Comparison of ENCODE assay signal across 1 cellular context in genomic region chr19:7682175-7682855, GRCh38.
TF ChIP-seq lines count a peak whose summit lies in the region.

No MANE protein-coding gene starts in this region.

TF ChIP-seq in HepG2, 621 proteins besides CTCF, POLR2A, EP300 and RAD21:
- TF ChIP-seq AGO2 (optimal IDR thresholded peaks at IDR 0.05; ENCODE audit: low read depth, low read length): peak; percentile 33
- TF ChIP-seq RBFOX2 (IDR thresholded peaks at IDR 0.05; ENCODE audit: low read depth, low read length): peak; percentile 49; the same call in 1 of the 2 replicates
- no peak for TF ChIP-seq MNT (IDR thresholded peaks at IDR 0.05)
